Comparison of ENCODE assay signal across 23 cellular contexts in the genomic region with DNA sequence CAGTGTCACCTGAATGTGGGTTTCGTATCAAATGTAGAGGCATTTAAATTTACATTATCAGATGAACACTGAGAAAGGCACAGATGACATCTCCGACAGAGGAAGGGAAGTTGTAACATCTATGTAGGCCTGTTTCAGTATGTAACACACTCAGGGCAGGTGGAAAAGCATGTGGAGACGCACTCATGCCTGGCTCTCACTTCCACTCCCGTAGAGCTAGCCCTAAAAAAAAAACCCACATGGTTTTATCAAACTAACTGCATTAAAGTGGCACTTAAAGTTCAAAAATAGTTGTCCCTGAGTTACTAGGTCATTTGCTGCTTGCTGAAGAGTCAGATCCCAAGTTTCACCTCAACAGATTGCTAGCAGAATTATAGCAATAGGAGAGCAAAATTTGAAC.
"Had no signal": no experiment of that assay in that cellular context is flagged by ENCODE, and none has a peak within 500 bp of the region (broad histone marks: within the 10 kb centered on the region; RNA-seq: fewer than 3 reads in every experiment).

No MANE protein-coding gene starts in this region.

- ATAC-seq: activated CD8-positive, alpha-beta memory T cell treated with anti-CD3 and anti-CD28 coated beads, Interleukin-2, amount 10 ng/mL, durations not matched to agents 7 days and 5 days; activated CD8-positive, alpha-beta T cell treated with anti-CD3 and anti-CD28 coated beads for 36 hours; esophagus mucosa; lower lobe of right lung; right lobe of liver; stimulated activated memory B cell treated with anti-CD40 and anti-IgM and Interleukin-4, amounts not matched to agents 10 μg/mL and 1 μg/mL and 100 μg/mL, for 72 hours had no signal

- H3K9me2 ChIP-seq: SK-N-SH had no signal

- H3K27ac Mint-ChIP-seq: activated CD4-positive, alpha-beta T cell treated with anti-CD3 and anti-CD28 coated beads, Interleukin-2, amount 10 ng/mL, durations not matched to agents 24 days and 14 days; activated naive CD4-positive, alpha-beta T cell treated with anti-CD3 and anti-CD28 coated beads, Interleukin-2, amount 50 U/mL, for 24 hours; stimulated activated memory B cell treated with anti-CD40 and anti-IgM and Interleukin-4, amounts not matched to agents 10 μg/mL and 1 μg/mL and 100 μg/mL, for 72 hours had no signal

- DNase-seq: activated CD4-positive, alpha-beta T cell treated with anti-CD3 and anti-CD28 coated beads, Interleukin-2, amount 10 ng/mL, durations not matched to agents 24 days and 14 days; activated CD8-positive, alpha-beta memory T cell treated with anti-CD3 and anti-CD28 coated beads, Interleukin-2, amount 10 ng/mL, durations not matched to agents 7 days and 5 days; activated CD8-positive, alpha-beta T cell treated with anti-CD3 and anti-CD28 coated beads for 36 hours; activated gamma-delta T cell treated with Interleukin-2 at 50 U/mL for 16 hours; adrenal gland; brain microvascular endothelial cell; effector memory CD4-positive, alpha-beta T cell; lower lobe of right lung; ovary; right lobe of liver; SK-N-SH; small intestine; stimulated activated CD4-positive, alpha-beta T cell treated with anti-CD3 and anti-CD28 coated beads, Interleukin-2, amount 100 ng/mL, for 24 hours; upper lobe of left lung had no signal

- H3K9me3 ChIP-seq: adrenal gland, ascending aorta, lower lobe of right lung, neutrophil, ovary, prostate gland, right lobe of liver, SK-N-SH, thoracic aorta, upper lobe of left lung had no signal

- H3K4me2 ChIP-seq: SK-N-SH had no signal

- H3K27me3 Mint-ChIP-seq: activated CD4-positive, alpha-beta T cell treated with anti-CD3 and anti-CD28 coated beads, Interleukin-2, amount 10 ng/mL, durations not matched to agents 24 days and 14 days; activated CD8-positive, alpha-beta memory T cell treated with anti-CD3 and anti-CD28 coated beads, Interleukin-2, amount 10 ng/mL, durations not matched to agents 7 days and 5 days; activated CD8-positive, alpha-beta T cell treated with anti-CD3 and anti-CD28 coated beads for 36 hours; activated naive CD4-positive, alpha-beta T cell treated with anti-CD3 and anti-CD28 coated beads, Interleukin-2, amount 50 U/mL, for 24 hours; central memory CD8-positive, alpha-beta T cell; stimulated activated memory B cell treated with anti-CD40 and anti-IgM and Interleukin-4, amounts not matched to agents 10 μg/mL and 1 μg/mL and 100 μg/mL, for 72 hours had no signal

- H3K4me1 Mint-ChIP-seq: central memory CD8-positive, alpha-beta T cell; nephron had no signal

- H3K4me1 ChIP-seq: prostate gland, right lobe of liver, upper lobe of left lung had no signal

- H3K36me3 ChIP-seq: ovary, prostate gland had no signal

- H3K27ac ChIP-seq: adrenal gland, ascending aorta, brain microvascular endothelial cell, lower lobe of right lung, neutrophil, ovary, prostate gland, right lobe of liver, thoracic aorta, upper lobe of left lung had no signal

- H3K4me3 Mint-ChIP-seq: activated CD4-positive, alpha-beta T cell treated with anti-CD3 and anti-CD28 coated beads, Interleukin-2, amount 10 ng/mL, durations not matched to agents 24 days and 14 days; activated CD8-positive, alpha-beta memory T cell treated with anti-CD3 and anti-CD28 coated beads, Interleukin-2, amount 10 ng/mL, durations not matched to agents 7 days and 5 days; activated CD8-positive, alpha-beta T cell treated with anti-CD3 and anti-CD28 coated beads for 36 hours; activated naive CD4-positive, alpha-beta T cell treated with anti-CD3 and anti-CD28 coated beads, Interleukin-2, amount 50 U/mL, for 24 hours; central memory CD8-positive, alpha-beta T cell; nephron; stimulated activated memory B cell treated with anti-CD40 and anti-IgM and Interleukin-4, amounts not matched to agents 10 μg/mL and 1 μg/mL and 100 μg/mL, for 72 hours had no signal

- H3K9me3 Mint-ChIP-seq: activated CD4-positive, alpha-beta T cell treated with anti-CD3 and anti-CD28 coated beads, Interleukin-2, amount 10 ng/mL, durations not matched to agents 24 days and 14 days; activated CD8-positive, alpha-beta T cell treated with anti-CD3 and anti-CD28 coated beads for 36 hours; activated naive CD4-positive, alpha-beta T cell treated with anti-CD3 and anti-CD28 coated beads, Interleukin-2, amount 50 U/mL, for 24 hours; central memory CD8-positive, alpha-beta T cell; nephron; stimulated activated memory B cell treated with anti-CD40 and anti-IgM and Interleukin-4, amounts not matched to agents 10 μg/mL and 1 μg/mL and 100 μg/mL, for 72 hours had no signal

- H3K27me3 ChIP-seq: adrenal gland, ascending aorta, brain microvascular endothelial cell, neutrophil, ovary, right lobe of liver, upper lobe of left lung had no signal

- H3K9ac ChIP-seq: SK-N-SH had no signal

- H3K4me3 ChIP-seq: adrenal gland, ascending aorta, lower lobe of right lung, ovary, prostate gland, right lobe of liver, thoracic aorta, upper lobe of left lung had no signal
